In the genomic region with DNA sequence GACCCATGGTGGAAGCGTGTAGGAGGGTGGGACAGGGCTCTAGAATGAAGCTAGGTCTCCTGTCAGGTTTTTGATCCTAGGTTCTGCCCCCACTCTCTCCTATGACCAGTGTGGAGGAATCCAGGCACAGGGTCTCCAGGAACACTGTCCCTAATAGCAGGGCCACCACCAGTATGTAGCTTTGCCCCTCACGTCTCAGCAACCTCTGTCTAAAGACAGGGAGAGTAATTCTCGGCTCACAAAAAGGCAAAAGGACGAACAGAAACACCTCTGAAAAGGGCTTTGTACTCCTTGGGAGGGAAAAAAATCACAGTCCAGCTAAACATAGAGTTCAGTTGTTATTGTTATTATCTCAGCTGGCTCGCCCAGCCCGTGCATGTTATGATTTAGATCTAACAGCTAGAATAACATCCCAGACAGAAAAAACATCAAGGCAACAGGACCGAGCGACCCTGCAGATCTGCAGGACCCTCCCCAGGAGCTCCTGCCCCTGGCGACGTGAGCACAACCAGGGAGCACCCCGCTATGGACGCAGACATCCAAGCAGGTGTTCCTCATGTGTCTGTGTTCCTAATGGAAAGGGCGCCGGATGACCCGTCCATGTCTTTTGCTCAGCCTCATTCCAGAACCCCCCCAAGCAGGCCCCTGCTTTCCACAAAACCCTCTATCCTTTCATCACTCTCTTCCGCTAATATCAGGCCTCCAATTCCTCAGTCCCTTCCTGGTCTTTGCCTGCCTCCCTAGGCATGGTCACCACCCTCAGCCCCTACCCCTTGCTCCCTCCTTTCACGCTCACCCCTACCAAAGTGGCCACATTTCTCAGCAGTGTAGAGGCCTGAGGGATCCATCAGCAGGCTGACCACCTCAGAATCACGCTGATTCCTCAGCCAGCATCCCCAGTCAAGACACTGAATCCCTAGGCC, we compare ENCODE assay signal across 30 cellular contexts. TPM values are rescaled to one million over a fixed set of nuclear protein-coding genes. Genes with fewer than 3 reads are reported as not detected.
DNase-seq lines count a peak whose midpoint lies in the region; TF ChIP-seq lines count a peak whose summit lies in the region.
"Had no signal": no experiment of that assay in that cellular context is flagged by ENCODE, and none has a peak within 500 bp of the region (broad histone marks: within the 10 kb centered on the region; RNA-seq: fewer than 3 reads in every experiment).

No MANE protein-coding gene starts in this region.

- H4K20me1 ChIP-seq in H9 (ENCODE audit: control insufficient read depth, insufficient read depth, insufficient read length) = no peaks in the 10 kb centered on the region

- H2AFZ ChIP-seq in H9 (ENCODE audit: low read length) = no peak overlapping the region

- TF ChIP-seq POLR2A in spleen (IDR thresholded peaks at IDR 0.05) = no peak

- H3K18ac ChIP-seq in H9 (ENCODE audit: insufficient read length, low read depth, low read length) = no peak overlapping the region

- H3K23ac ChIP-seq in H9 (ENCODE audit: insufficient read length, low read depth, low read length) = no peak overlapping the region

- H3T11ph ChIP-seq in H9 (ENCODE audit: low read length) = no peak overlapping the region

- no peak overlapping the region for H3K56ac ChIP-seq in H9 (ENCODE audit: insufficient read length, low read depth, low read length)

- H3K14ac ChIP-seq in H9 (ENCODE audit: insufficient read depth, low read length) = no peak overlapping the region

- no peaks in the 10 kb centered on the region for H3K9me3 ChIP-seq in H9 (ENCODE audit: control insufficient read depth, low read depth, low read length)
- no peaks in the 10 kb centered on the region for H3K9me3 ChIP-seq in spleen
- H3K9me3 ChIP-seq: colonic mucosa, left lung, neutrophil, testis had no signal

- no peaks in the 10 kb centered on the region for H3K79me2 ChIP-seq in H9 (ENCODE audit: insufficient read depth, low read length)

- H3K36me3 ChIP-seq in spleen = no peaks in the 10 kb centered on the region
- H3K36me3 ChIP-seq: colonic mucosa, left lung, neutrophil had no signal

- peaks cover 10 to 28% of the 10 kb centered on the region in 2 experiments for H3K4me1 Mint-ChIP-seq in H9
- H3K4me1 Mint-ChIP-seq in chondrocyte (ENCODE audit: low read depth) = peaks cover 4% of the 10 kb centered on the region
- H3K4me1 Mint-ChIP-seq: B cell; CD4-positive, alpha-beta memory T cell; IgD-negative memory B cell; immature natural killer cell; memory B cell; stimulated activated naive B cell treated with anti-CD40 and anti-IgM and Interleukin-4, amounts not matched to agents 10 μg/mL and 1 μg/mL and 100 μg/mL, for 72 hours had no signal

- intact Hi-C loops in spleen (cut with DNase I; ENCODE audit: low total_unique reads) = no loop called here

- H3K9me3 Mint-ChIP-seq in H9 = no peaks in the 10 kb centered on the region
- no peaks in the 10 kb centered on the region for H3K9me3 Mint-ChIP-seq in chondrocyte (ENCODE audit: low read depth)
- H3K9me3 Mint-ChIP-seq: activated CD4-positive, alpha-beta memory T cell treated with anti-CD3 and anti-CD28 coated beads for 36 hours; CD4-positive, alpha-beta memory T cell; effector memory CD8-positive, alpha-beta T cell; IgD-negative memory B cell; immature natural killer cell; memory B cell; stimulated activated naive B cell treated with anti-CD40 and anti-IgM and Interleukin-4, amounts not matched to agents 10 μg/mL and 1 μg/mL and 100 μg/mL, for 72 hours; T-helper 2 cell treated with Interferon-gamma antibody and Interleukin-4, amounts not matched to agents 5 μg/mL and 100 μg/mL, for 36 hours had no signal

- no peak overlapping the region for H2AK5ac ChIP-seq in H9 (ENCODE audit: insufficient read length, low read length)

- H3K27me3 Mint-ChIP-seq in H9 (ENCODE audit: low read depth) (peaks cover 10% of the 10 kb centered on the region), chondrocyte (ENCODE audit: low read depth) (peaks cover 51% of the 10 kb centered on the region)

- H3K36me3 Mint-ChIP-seq in H9 (ENCODE audit: insufficient read depth in 1 of 3, low read depth in 3 of 3) (no peaks in the 10 kb centered on the region), chondrocyte (ENCODE audit: low read depth) (no peaks in the 10 kb centered on the region)
- H3K36me3 Mint-ChIP-seq: activated CD4-positive, alpha-beta memory T cell treated with anti-CD3 and anti-CD28 coated beads for 36 hours; brain; CD4-positive, alpha-beta memory T cell; IgD-negative memory B cell; immature natural killer cell; memory B cell; stimulated activated naive B cell treated with anti-CD40 and anti-IgM and Interleukin-4, amounts not matched to agents 10 μg/mL and 1 μg/mL and 100 μg/mL, for 72 hours had no signal

- TF ChIP-seq CTCF in H9 (conservative IDR thresholded peaks at IDR 0.05) = no peak
- no peak for TF ChIP-seq CTCF in spleen (IDR thresholded peaks at IDR 0.05 in 8 of 11, conservative IDR thresholded peaks at IDR 0.05 in 3 of 11)
- no peak for TF ChIP-seq CTCF in chondrocyte (IDR thresholded peaks at IDR 0.05)

- WGBS in H9 (ENCODE audit: extremely low coverage, insufficient read length, low lambda C conversion rate) = no CpG with 5 or more reads among the region's 18 CpGs
- WGBS in spleen, 5 donors = 79 to 92% (median 86%) methylated on average over 18 of the region's 18 CpGs

- H3K4me3 ChIP-seq in spleen = no peak overlapping the region
- H3K4me3 ChIP-seq: colonic mucosa, left lung, testis had no signal

- H2BK5ac ChIP-seq in H9 (ENCODE audit: insufficient read length, low read length) = no peak overlapping the region

- no peaks in the 10 kb centered on the region for H3K4me1 ChIP-seq in H9 (ENCODE audit: insufficient read depth, low read length)
- H3K4me1 ChIP-seq in spleen = no peaks in the 10 kb centered on the region
- H3K4me1 ChIP-seq: colonic mucosa, left lung, testis had no signal

- no peaks in the 10 kb centered on the region for H3K79me1 ChIP-seq in H9 (ENCODE audit: insufficient read depth, low read depth, low read length, poor library complexity, severe bottlenecking)

- H4K5ac ChIP-seq in H9 (ENCODE audit: insufficient read length, low read depth, low read length) = no peak overlapping the region

- H3K4me3 Mint-ChIP-seq in H9 (no peak overlapping the region), chondrocyte (ENCODE audit: unreplicated experiment) (no peak overlapping the region)
- H3K4me3 Mint-ChIP-seq: activated CD4-positive, alpha-beta memory T cell treated with anti-CD3 and anti-CD28 coated beads for 36 hours; B cell; CD4-positive, alpha-beta memory T cell; effector memory CD8-positive, alpha-beta T cell; IgD-negative memory B cell; immature natural killer cell; memory B cell; stimulated activated naive B cell treated with anti-CD40 and anti-IgM and Interleukin-4, amounts not matched to agents 10 μg/mL and 1 μg/mL and 100 μg/mL, for 72 hours; T-helper 2 cell treated with Interferon-gamma antibody and Interleukin-4, amounts not matched to agents 5 μg/mL and 100 μg/mL, for 36 hours had no signal

- H2BK15ac ChIP-seq in H9 (ENCODE audit: low read depth, low read length) = no peak overlapping the region

- H3K4ac ChIP-seq in H9 (ENCODE audit: low read depth, low read length) = no peak overlapping the region

- H3K27ac ChIP-seq in H9 (ENCODE audit: insufficient read length, low read depth, low read length) (no peak overlapping the region), spleen (no peak overlapping the region)
- H3K27ac ChIP-seq: colonic mucosa, left lung, neutrophil, testis had no signal

- H3K4me2 ChIP-seq in H9 (ENCODE audit: insufficient read depth, insufficient read length, low read length) = no peak overlapping the region

- DNase-seq in H9 (peak; percentile 20), brain pericyte (ENCODE audit: low read depth, low spot score) (peak; percentile 52), mesenteric fat pad (ENCODE audit: low spot score) (peak; percentile 67), spleen (peak; percentile 58), HuH-7.5 (ENCODE audit: low spot score) (no peak), NOMO-1 treated with DMSO at 0.1 percent for 48 hours (lab: John Stamatoyannopoulos, UW; ENCODE audit: unreplicated experiment) (no peak), chondrocyte (ENCODE audit: low spot score) (no peak)
- DNase-seq: ACHN; activated CD4-positive, alpha-beta memory T cell treated with anti-CD3 and anti-CD28 coated beads for 36 hours; activated CD4-positive, alpha-beta T cell treated with anti-CD3 and anti-CD28 coated beads for 1 hour; activated naive CD4-positive, alpha-beta T cell treated with Interleukin-2 at 50 U/mL for 16 hours; CD4-positive, alpha-beta memory T cell; colonic mucosa; DND-41; effector memory CD8-positive, alpha-beta T cell; GF-D8; immature natural killer cell; left lung; NCI-H2107; NCI-H82; stimulated activated naive B cell treated with anti-CD40 and anti-IgM and Interleukin-4, amounts not matched to agents 10 μg/mL and 1 μg/mL and 100 μg/mL, for 72 hours had no signal

- no peak overlapping the region for H2BK120ac ChIP-seq in H9 (ENCODE audit: low read depth, low read length, poor library complexity, severe bottlenecking)

- no peak overlapping the region for H3K9ac ChIP-seq in H9 (ENCODE audit: extremely low read depth, insufficient read length, low read length)

- H3K27me3 ChIP-seq in H9 (ENCODE audit: insufficient read depth, low read length) (no peaks in the 10 kb centered on the region), spleen (replicated peaks in 1 of 7) (peaks cover 0 to 8% (median 0%) of the 10 kb centered on the region in 7 donors)
- H3K27me3 ChIP-seq: colonic mucosa, testis had no signal

- H3K27ac Mint-ChIP-seq in H9 (no peak overlapping the region), chondrocyte (ENCODE audit: unreplicated experiment) (no peak overlapping the region)
- H3K27ac Mint-ChIP-seq: activated CD4-positive, alpha-beta memory T cell treated with anti-CD3 and anti-CD28 coated beads for 36 hours; B cell; effector memory CD8-positive, alpha-beta T cell; immature natural killer cell; memory B cell; stimulated activated naive B cell treated with anti-CD40 and anti-IgM and Interleukin-4, amounts not matched to agents 10 μg/mL and 1 μg/mL and 100 μg/mL, for 72 hours; T-helper 2 cell treated with Interferon-gamma antibody and Interleukin-4, amounts not matched to agents 5 μg/mL and 100 μg/mL, for 36 hours had no signal

- H4K8ac ChIP-seq in H9 (replicated peaks; ENCODE audit: insufficient read length, low read depth, low read length) = no peak overlapping the region

- H4K91ac ChIP-seq in H9 (ENCODE audit: insufficient read length, low read depth, low read length) = no peak overlapping the region

- no peak overlapping the region for H2BK12ac ChIP-seq in H9 (ENCODE audit: insufficient read length, low read depth, low read length)

- no peak overlapping the region for H2BK20ac ChIP-seq in H9 (ENCODE audit: low read depth, low read length, poor library complexity, severe bottlenecking)

- H3K23me2 ChIP-seq in H9 (ENCODE audit: insufficient read length, low read depth, low read length, poor library complexity, severe bottlenecking) = peaks cover 2% of the 10 kb centered on the region

RNA-seq across cellular contexts. Expression of gene SLC6A12, which starts 14.2 kb away (rescaled TPM):
- total RNA-seq in H9 (2021) (0.17 and 0.20 TPM in 2 replicates), mesenteric fat pad (3.4 TPM), spleen (1 to 10 TPM in 6 of 7 donors, under 1 TPM in 1; 0.91 to 3.1 (median 2.7) TPM), chondrocyte (0.42 TPM in 1 of 3 replicates, not detected in the others)
- polyA plus RNA-seq in spleen = 1 to 10 TPM in 1 of 3 donors, under 1 TPM in 2; 0.35 to 1.2 (median 0.50) TPM
- total RNA-seq: B cell, pulmonary artery endothelial cell, RPMI7951 had no signal
- polyA plus RNA-seq: CD4-positive, alpha-beta memory T cell; IgD-negative memory B cell had no signal

RNA-seq across cellular contexts. Expression of gene SLC6A13, which starts 34.5 kb away (rescaled TPM):
- total RNA-seq in H9 (2021) = not detected in 2 replicates
- total RNA-seq in mesenteric fat pad = not detected
- 1 to 10 TPM in 1 of 7 donors, under 1 TPM in 1, not detected in 5; 0.30 to 1.7 TPM for total RNA-seq in spleen
- under 1 TPM; 0.22 to 0.39 (median 0.24) TPM for polyA plus RNA-seq in spleen
- 0.37 to 0.59 TPM in 2 of 3 replicates, not detected in the other for total RNA-seq in chondrocyte
- total RNA-seq: colonic mucosa, pulmonary artery endothelial cell had no signal
- polyA plus RNA-seq: IgD-negative memory B cell had no signal

Comparison
In these comparisons a context has a peak if more than half of its experiments do, and no peak if none do; other contexts are left out.
1. DNase-seq: peak in H9 (single experiment), brain pericyte (single experiment), mesenteric fat pad (single experiment) and spleen (single experiment); none in HuH-7.5 (single experiment), NOMO-1 treated with DMSO at 0.1 percent for 48 hours (single experiment) and chondrocyte (single experiment).